Comparison of ENCODE assay signal across 1 cellular context in genomic region chr17:13182854-13183253, GRCh38.
A peak's percentile ranks its signal among the peaks of the same experiment; 100 is the strongest.
TF ChIP-seq lines count a peak whose summit lies in the region.

No MANE protein-coding gene starts in this region.

TF ChIP-seq in HepG2, 621 proteins besides CTCF, POLR2A, EP300 and RAD21 (continued from another document):
- no peak for TF ChIP-seq ZNF264 (CRISPR knock-in tag; IDR thresholded peaks at IDR 0.05)
- TF ChIP-seq NFE2L2 (IDR thresholded peaks at IDR 0.05; ENCODE audit: low read length): no peak
- no peak for TF ChIP-seq HNF1A (IDR thresholded peaks at IDR 0.05; ENCODE audit: low read depth)
- no peak for TF ChIP-seq HNF1A (CRISPR knock-in tag; IDR thresholded peaks at IDR 0.05; ENCODE audit: borderline replicate concordance)
- TF ChIP-seq ZNF773 (CRISPR knock-in tag; IDR thresholded peaks at IDR 0.05; ENCODE audit: borderline replicate concordance): no peak
- TF ChIP-seq ZNF414 (CRISPR knock-in tag; IDR thresholded peaks at IDR 0.05): no peak
- no peak for TF ChIP-seq SOX6 (IDR thresholded peaks at IDR 0.05)
- TF ChIP-seq SOX6 (CRISPR knock-in tag; IDR thresholded peaks at IDR 0.05): peak; percentile 71
- TF ChIP-seq NR2C2 (CRISPR knock-in tag; IDR thresholded peaks at IDR 0.05; ENCODE audit: borderline replicate concordance): peak; percentile 78
- TF ChIP-seq ZGPAT (CRISPR knock-in tag; IDR thresholded peaks at IDR 0.05): no peak
- peak; percentile 46; the same call in 1 of the 2 replicates for TF ChIP-seq FOXA3 (CRISPR knock-in tag; IDR thresholded peaks at IDR 0.05)
- TF ChIP-seq RFX5 (IDR thresholded peaks at IDR 0.05; ENCODE audit: low read depth, low read length): no peak
- 0 out of 2 replicates have a peak, but pooled peaks have one; percentile 25 for TF ChIP-seq ZBTB7A (CRISPR knock-in tag; IDR thresholded peaks at IDR 0.05)
- no peak for TF ChIP-seq SNAPC2 (CRISPR knock-in tag; IDR thresholded peaks at IDR 0.05)
- TF ChIP-seq GATAD2A (CRISPR knock-in tag; IDR thresholded peaks at IDR 0.05): 0 out of 2 replicates have a peak, but pooled peaks have one; percentile 50
- TF ChIP-seq HNF4A (CRISPR knock-in tag; IDR thresholded peaks at IDR 0.05): peak; percentile 37; the same call in 1 of the 2 replicates
- no peak for TF ChIP-seq FOXK1 (CRISPR knock-in tag; IDR thresholded peaks at IDR 0.05; ENCODE audit: borderline replicate concordance, low read depth)
- TF ChIP-seq XRCC5 (optimal IDR thresholded peaks at IDR 0.05; ENCODE audit: low read length): peak; percentile 30
- TF ChIP-seq SOX13 (IDR thresholded peaks at IDR 0.05): no peak
- peak in 1 of 2 experiments; percentile 21; a peak in 1 of 4 replicates for TF ChIP-seq SOX13 (CRISPR knock-in tag; conservative IDR thresholded peaks at IDR 0.05 in 1 of 2, IDR thresholded peaks at IDR 0.05 in 1 of 2)
- TF ChIP-seq RBM39 (IDR thresholded peaks at IDR 0.05; ENCODE audit: low read depth, low read length, poor library complexity, severe bottlenecking): no peak
